In genomic region chr14:64986578-64987571, GRCh38 we compare ENCODE assay signal across 8 cellular contexts. TPM values are rescaled to one million over a fixed set of nuclear protein-coding genes. Genes with fewer than 3 reads are reported as not detected.
DNase-seq lines count a peak whose midpoint lies in the region; ATAC-seq and TF ChIP-seq lines count a peak whose summit lies in the region.

Gene FNTB, plus strand, starts transcription at chr14:64986895. Its CDS starts 59 bp downstream, at chr14:64986954.

- H3K27me3 ChIP-seq in smooth muscle cell (ENCODE audit: low read depth): no peaks in the 10 kb centered on the region

- H3K4me1 ChIP-seq in smooth muscle cell (ENCODE audit: low read depth): peaks cover 10% of the 10 kb centered on the region

- H3K27ac ChIP-seq in smooth muscle cell (ENCODE audit: low read depth): peak within 1 kb of the TSS; percentile 43

- H2AFZ ChIP-seq in smooth muscle cell (ENCODE audit: low read depth): peak within 1 kb of the TSS; percentile 83

- TF ChIP-seq CTCF in WI38 (IDR thresholded peaks at IDR 0.05; ENCODE audit: low read depth, low read length): peak; percentile 80
- peak; percentile 67 for TF ChIP-seq CTCF in cardiac fibroblast (IDR thresholded peaks at IDR 0.05; ENCODE audit: low read depth, low read length)
- peak; percentile 55 for TF ChIP-seq CTCF in smooth muscle cell (IDR thresholded peaks at IDR 0.05; ENCODE audit: borderline replicate concordance, insufficient read depth, poor library complexity, severe bottlenecking)

- peak within 1 kb of the TSS; percentile 89 for H3K4me2 ChIP-seq in smooth muscle cell

- H3K79me2 ChIP-seq in smooth muscle cell (ENCODE audit: low read depth): peaks cover 26% of the 10 kb centered on the region

- H3F3A ChIP-seq in smooth muscle cell (ENCODE audit: low read depth): no peaks in the 10 kb centered on the region

- ATAC-seq in GM18873 (IDR thresholded peaks at IDR 0.05; ENCODE audit: low FRiP score, unreplicated experiment) (peak; percentile 79), HG03159 (IDR thresholded peaks at IDR 0.05; ENCODE audit: unreplicated experiment) (peak; percentile 96)

- DNase-seq in AG08396 (ENCODE audit: low spot score) (peak; percentile 93), NCI-H2227 (lab: John Stamatoyannopoulos, UW; ENCODE audit: unreplicated experiment) (peak; percentile 96), cardiac fibroblast (ENCODE audit: low read depth in 2 of 2) (peak; percentile 98), iPS-NIHi7 (ENCODE audit: extremely low spot score) (peak; percentile 96), smooth muscle cell (lab: John Stamatoyannopoulos, UW; ENCODE audit: unreplicated experiment) (peak; percentile 92)

- no peaks in the 10 kb centered on the region for H4K20me1 ChIP-seq in smooth muscle cell (ENCODE audit: low read depth)

- H3K36me3 ChIP-seq in smooth muscle cell (ENCODE audit: low read depth): no peaks in the 10 kb centered on the region

- H3K9ac ChIP-seq in smooth muscle cell (ENCODE audit: low read depth): peak within 1 kb of the TSS; percentile 79

- H3K9me3 ChIP-seq in smooth muscle cell (replicated peaks; ENCODE audit: low read depth): no peaks in the 10 kb centered on the region

- H3K4me3 ChIP-seq in WI38 (ENCODE audit: low read depth, low read length): peak within 1 kb of the TSS; percentile 96
- H3K4me3 ChIP-seq in cardiac fibroblast (replicated peaks in 1 of 2; ENCODE audit: low read depth in 2 of 2, low read length in 2 of 2): peak within 1 kb of the TSS; percentile 78 to 92
- peak within 1 kb of the TSS; percentile 69 for H3K4me3 ChIP-seq in smooth muscle cell

- WGBS in smooth muscle cell (ENCODE audit: low lambda C conversion rate): under 1% methylated on average over 68 of the region's 68 CpGs

RNA-seq across cellular contexts. Expression of gene FNTB, which starts in this region (rescaled TPM):
- total RNA-seq in smooth muscle cell: 9.3 and 11.0 TPM in 2 replicates
- polyA plus RNA-seq in smooth muscle cell: 14.8 and 16.3 TPM in 2 replicates

Comparison
In these comparisons a context has a peak if more than half of its experiments do, and no peak if none do; other contexts are left out.
1. Peak in every context shown above with its lines: DNase-seq, ATAC-seq, H3K4me3 ChIP-seq and H3K27ac ChIP-seq.